In the genomic region with DNA sequence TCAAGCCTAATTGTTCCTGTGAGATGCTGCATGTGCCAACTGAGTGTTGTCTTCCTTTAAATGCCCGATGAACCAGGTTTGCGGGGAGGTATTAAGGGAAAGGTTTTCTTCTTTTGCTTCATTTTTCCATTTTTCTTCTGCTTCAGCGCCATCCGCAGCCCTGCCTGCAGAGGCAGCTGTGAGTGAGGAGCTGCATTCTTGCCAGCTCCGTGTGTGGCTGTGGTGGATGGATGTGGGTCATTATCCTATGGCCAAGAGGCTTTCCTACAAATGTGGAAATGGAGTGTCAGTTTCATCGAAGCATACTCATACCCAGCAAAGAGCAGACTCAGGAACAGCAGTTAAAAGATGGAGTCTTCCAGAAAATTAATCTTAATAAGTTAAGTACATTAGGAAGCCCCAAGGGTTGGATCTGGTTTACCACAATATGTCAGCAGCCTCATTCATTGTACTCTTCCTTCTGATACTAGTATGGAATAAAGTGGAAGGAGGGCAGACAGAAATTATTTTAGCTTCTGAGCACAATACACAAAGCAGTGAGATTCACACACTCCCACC, we compare ENCODE assay signal across 16 cellular contexts. TPM values are rescaled to one million over a fixed set of nuclear protein-coding genes. Genes with fewer than 3 reads are reported as not detected.
A peak's percentile ranks its signal among the peaks of the same experiment; 100 is the strongest.
DNase-seq lines count a peak whose midpoint lies in the region; ATAC-seq and TF ChIP-seq lines count a peak whose summit lies in the region.
"Had no signal": no experiment of that assay in that cellular context is flagged by ENCODE, and none has a peak within 500 bp of the region (broad histone marks: within the 10 kb centered on the region; RNA-seq: fewer than 3 reads in every experiment).

No MANE protein-coding gene starts in this region.

- H3K4me1 Mint-ChIP-seq in endodermal cell (peaks cover 11% of the 10 kb centered on the region), nephron progenitor cell (peaks cover 7% of the 10 kb centered on the region), HFFc6 (ENCODE audit: low read depth) (no peaks in the 10 kb centered on the region)
- peaks cover 12 to 42% (median 38%) of the 10 kb centered on the region in 7 donors for H3K4me1 Mint-ChIP-seq in naive thymus-derived CD4-positive, alpha-beta T cell
- H3K4me1 Mint-ChIP-seq: H9 had no signal

- no peak for ATAC-seq in naive thymus-derived CD4-positive, alpha-beta T cell

- H3K4me1 ChIP-seq in BE2C (peaks cover 14% of the 10 kb centered on the region), endodermal cell (ENCODE audit: control insufficient read depth, insufficient read depth, low read length) (peaks cover 4% of the 10 kb centered on the region)
- peaks cover 0 to 10% of the 10 kb centered on the region in 2 donors for H3K4me1 ChIP-seq in naive thymus-derived CD4-positive, alpha-beta T cell (ENCODE audit: control insufficient read depth in 2 of 2, insufficient read depth in 2 of 2, low read length in 2 of 2)

- H3K9me3 ChIP-seq in BE2C (no peaks in the 10 kb centered on the region), endodermal cell (ENCODE audit: control insufficient read depth, low read length) (no peaks in the 10 kb centered on the region)
- no peaks in the 10 kb centered on the region for H3K9me3 ChIP-seq in naive thymus-derived CD4-positive, alpha-beta T cell (ENCODE audit: control insufficient read depth in 2 of 3, low read length in 3 of 3)

- POLR2A ChIA-PET in naive thymus-derived CD4-positive, alpha-beta T cell (lab: Charles Lee): no interaction called here

- H3K36me3 ChIP-seq in BE2C: no peaks in the 10 kb centered on the region
- no peaks in the 10 kb centered on the region for H3K36me3 ChIP-seq in endodermal cell (ENCODE audit: control insufficient read depth, insufficient read depth, low read length)
- no peaks in the 10 kb centered on the region for H3K36me3 ChIP-seq in naive thymus-derived CD4-positive, alpha-beta T cell (ENCODE audit: control insufficient read depth in 2 of 3, insufficient read depth in 3 of 3, low read length in 3 of 3)

- H3K27ac ChIP-seq in endodermal cell (ENCODE audit: low read depth, low read length): no peak overlapping the region
- no peak overlapping the region for H3K27ac ChIP-seq in naive thymus-derived CD4-positive, alpha-beta T cell (ENCODE audit: low read depth, low read length)
- H3K27ac ChIP-seq: GM23248 had no signal

- no peak overlapping the region for H3K4me3 Mint-ChIP-seq in endodermal cell
- H3K4me3 Mint-ChIP-seq in nephron progenitor cell: no peak overlapping the region
- H3K4me3 Mint-ChIP-seq in HFFc6: no peak overlapping the region
- no peak overlapping the region for H3K4me3 Mint-ChIP-seq in naive thymus-derived CD4-positive, alpha-beta T cell
- H3K4me3 Mint-ChIP-seq: CD4-positive, alpha-beta T cell; H9 had no signal

- WGBS in endodermal cell (ENCODE audit: insufficient coverage in 1 of 2, insufficient read length in 1 of 2), 2 experiments: 84% methylated on average over 6 of the region's 6 CpGs; no CpG with 5 or more reads in 1 of the 2 experiments
- 74 to 83% methylated on average over 6 of the region's 6 CpGs for WGBS in lower leg skin, 2 donors

- H3K27me3 Mint-ChIP-seq in endodermal cell (ENCODE audit: insufficient read depth) (no peaks in the 10 kb centered on the region), nephron progenitor cell (ENCODE audit: low read depth, poor library complexity) (no peaks in the 10 kb centered on the region), HFFc6 (ENCODE audit: insufficient read depth) (no peaks in the 10 kb centered on the region)
- H3K27me3 Mint-ChIP-seq in naive thymus-derived CD4-positive, alpha-beta T cell: peaks cover 0 to 2% (median 0%) of the 10 kb centered on the region in 5 donors
- H3K27me3 Mint-ChIP-seq: CD4-positive, alpha-beta T cell had no signal

- H3K36me3 Mint-ChIP-seq in endodermal cell (ENCODE audit: low read depth) (no peaks in the 10 kb centered on the region), nephron progenitor cell (ENCODE audit: low read depth) (no peaks in the 10 kb centered on the region), HFFc6 (ENCODE audit: low read depth) (no peaks in the 10 kb centered on the region)
- H3K36me3 Mint-ChIP-seq in naive thymus-derived CD4-positive, alpha-beta T cell: peaks cover 0 to 12% (median 4%) of the 10 kb centered on the region in 5 donors

- H3K9ac ChIP-seq in endodermal cell (ENCODE audit: extremely low read depth, low read length, poor library complexity, severe bottlenecking): no peak overlapping the region
- H3K9ac ChIP-seq: GM23248 had no signal

- CTCF ChIA-PET in naive thymus-derived CD4-positive, alpha-beta T cell (lab: Charles Lee): no interaction called here

- H3K27me3 ChIP-seq in BE2C (no peaks in the 10 kb centered on the region), endodermal cell (ENCODE audit: control insufficient read depth, insufficient read depth, low read length, poor library complexity, severe bottlenecking) (no peaks in the 10 kb centered on the region)
- no peaks in the 10 kb centered on the region for H3K27me3 ChIP-seq in naive thymus-derived CD4-positive, alpha-beta T cell (ENCODE audit: control insufficient read depth in 2 of 2, insufficient read depth in 2 of 2, low read length in 2 of 2)

- H3K4me3 ChIP-seq in BE2C (ENCODE audit: low read depth, low read length) (no peak overlapping the region), endodermal cell (ENCODE audit: low read length) (no peak overlapping the region), lower leg skin (ENCODE audit: low read depth, poor library complexity, severe bottlenecking) (no peak overlapping the region)
- no peak overlapping the region for H3K4me3 ChIP-seq in naive thymus-derived CD4-positive, alpha-beta T cell (ENCODE audit: low read length)
- H3K4me3 ChIP-seq: GM23248 had no signal

- no peak for TF ChIP-seq CTCF in BE2C (IDR thresholded peaks at IDR 0.05; ENCODE audit: low read depth, low read length)
- peak; percentile 23 for TF ChIP-seq CTCF in endodermal cell (conservative IDR thresholded peaks at IDR 0.05)
- no peak for TF ChIP-seq CTCF in nephron progenitor cell (IDR thresholded peaks at IDR 0.05)
- TF ChIP-seq CTCF in HFFc6 (IDR thresholded peaks at IDR 0.05): no peak
- TF ChIP-seq CTCF in lower leg skin (IDR thresholded peaks at IDR 0.05): no peak

- intact Hi-C loops in naive thymus-derived CD4-positive, alpha-beta T cell (cut with micrococcal nuclease): no loop called here
- intact Hi-C loops in lower leg skin (cut with DNase I; ENCODE audit: low total_unique reads): no loop called here

- H3K27ac Mint-ChIP-seq in endodermal cell (no peak overlapping the region), nephron progenitor cell (peak overlapping the region; percentile 41), HFFc6 (no peak overlapping the region)
- peak overlapping the region in 3 of 9 donors; percentile 32 to 41 (median 35) for H3K27ac Mint-ChIP-seq in naive thymus-derived CD4-positive, alpha-beta T cell
- H3K27ac Mint-ChIP-seq: CD4-positive, alpha-beta T cell had no signal

- peaks cover 2% of the 10 kb centered on the region for H3K9me3 Mint-ChIP-seq in endodermal cell
- H3K9me3 Mint-ChIP-seq in nephron progenitor cell: peaks cover 5% of the 10 kb centered on the region
- H3K9me3 Mint-ChIP-seq in HFFc6: no peaks in the 10 kb centered on the region
- peaks cover 0 to 11% (median 4%) of the 10 kb centered on the region in 11 donors for H3K9me3 Mint-ChIP-seq in naive thymus-derived CD4-positive, alpha-beta T cell
- H3K9me3 Mint-ChIP-seq: CD4-positive, alpha-beta T cell; H9 had no signal

- peak; percentile 56 for DNase-seq in BE2C
- DNase-seq in SK-N-DZ (ENCODE audit: low spot score): peak; percentile 89
- DNase-seq in endodermal cell: no peak
- DNase-seq in nephron progenitor cell: no peak
- no peak for DNase-seq in HFFc6
- DNase-seq in naive thymus-derived CD4-positive, alpha-beta T cell: no peak
- DNase-seq in lower leg skin (ENCODE audit: low spot score in 2 of 2): no peak
- DNase-seq: 8988T; C1 segment of cervical spinal cord; Calu3; CD4-positive, alpha-beta T cell; DMS 273 treated with DMSO at 0.1 percent for 48 hours; GM23248; H9; IMR-90 had no signal

- no peak for TF ChIP-seq POLR2A in lower leg skin (IDR thresholded peaks at IDR 0.05)

RNA-seq across cellular contexts. Expression of gene TNIP3, which starts 37.6 kb away (rescaled TPM):
- not detected for polyA plus RNA-seq in BE2C (2012; ENCODE audit: insufficient read depth, insufficient read length, low read depth)
- not detected in 2 replicates for polyA plus RNA-seq in SK-N-DZ (2014; cell fraction: cytosol; rRNA removed)
- not detected in 2 replicates for polyA plus RNA-seq in SK-N-DZ (2014; cell fraction: nucleus; rRNA removed)
- total RNA-seq in endodermal cell (under 1 TPM in 1 of 2 donors, not detected in 1; 0.11 TPM), lower leg skin (not detected)
- polyA plus RNA-seq in endodermal cell (2013, experiment 1 of 2): not detected
- not detected for polyA plus RNA-seq in endodermal cell (2013, experiment 2 of 2)
- under 1 TPM; 0.31 to 0.70 (median 0.47) TPM for total RNA-seq in HFFc6 (2021; fragmentation: NEBNext Ultra II Directional; extraction: Animal tissue kit (Norgen Biotek cat#: 25700))
- 1 to 10 TPM in 2 of 5 experiments, under 1 TPM in 3; 0.57 to 1.8 (median 0.90) TPM for total RNA-seq in naive thymus-derived CD4-positive, alpha-beta T cell
- under 1 TPM; 0.30 to 0.62 TPM for polyA plus RNA-seq in naive thymus-derived CD4-positive, alpha-beta T cell
- total RNA-seq: Calu3, H9, HT-29 had no signal

RNA-seq across cellular contexts. Expression of gene NDNF, which starts 54.2 kb away (rescaled TPM):
- polyA plus RNA-seq in BE2C (2012; ENCODE audit: insufficient read depth, insufficient read length, low read depth): not detected
- polyA plus RNA-seq in SK-N-DZ (2014; cell fraction: cytosol; rRNA removed): 3.2 and 3.8 TPM in 2 replicates
- 1.2 and 2.0 TPM in 2 replicates for polyA plus RNA-seq in SK-N-DZ (2014; cell fraction: nucleus; rRNA removed)
- 1 to 10 TPM; 2.4 to 3.6 TPM for total RNA-seq in endodermal cell
- polyA plus RNA-seq in endodermal cell (2013, experiment 1 of 2): 42.4 TPM
- 31.8 TPM for polyA plus RNA-seq in endodermal cell (2013, experiment 2 of 2)
- total RNA-seq in HFFc6 (2021; fragmentation: NEBNext Ultra II Directional; extraction: Animal tissue kit (Norgen Biotek cat#: 25700)): under 1 TPM in 2 of 6 experiments, not detected in 4; 0.12 to 0.14 TPM
- not detected for total RNA-seq in naive thymus-derived CD4-positive, alpha-beta T cell
- not detected for polyA plus RNA-seq in naive thymus-derived CD4-positive, alpha-beta T cell
- 1 to 10 TPM; 2.9 to 6.7 (median 4.8) TPM for total RNA-seq in lower leg skin
- polyA plus RNA-seq: IMR-90 had no signal

Comparison
In these comparisons a context has a peak if more than half of its experiments do, and no peak if none do; other contexts are left out.
1. DNase-seq: peak in BE2C (single experiment) and SK-N-DZ (single experiment); none in endodermal cell (single experiment), nephron progenitor cell (single experiment), HFFc6 (single experiment), naive thymus-derived CD4-positive, alpha-beta T cell (0 of 9) and lower leg skin (0 of 2).